2 cellular contexts compared by ENCODE assay signal in genomic region chr6:70847091-70847490, GRCh38.
TF ChIP-seq lines count a peak whose summit lies in the region.

No MANE protein-coding gene starts in this region.

TF ChIP-seq in GM23338, 12 proteins besides CTCF, POLR2A, EP300 and RAD21:
- TF ChIP-seq ZNF462 (CRISPR knock-in tag; IDR thresholded peaks at IDR 0.05), result no peak
- no peak for TF ChIP-seq REST (IDR thresholded peaks at IDR 0.05; ENCODE audit: unreplicated experiment)
- no peak for TF ChIP-seq ETS1 (IDR thresholded peaks at IDR 0.05)
- TF ChIP-seq EZH2phosphoT487 (IDR thresholded peaks at IDR 0.05; ENCODE audit: unreplicated experiment), result no peak
- no peak for TF ChIP-seq ZNF331 (CRISPR knock-in tag; IDR thresholded peaks at IDR 0.05; ENCODE audit: low read depth)
- TF ChIP-seq CREB1 (CRISPR knock-in tag; IDR thresholded peaks at IDR 0.05; ENCODE audit: low read depth), result no peak
- no peak for TF ChIP-seq STAT1 (IDR thresholded peaks at IDR 0.05; ENCODE audit: unreplicated experiment)
- TF ChIP-seq ZNF114 (CRISPR knock-in tag; IDR thresholded peaks at IDR 0.05), result no peak
- TF ChIP-seq JUNB (IDR thresholded peaks at IDR 0.05; ENCODE audit: unreplicated experiment), result no peak
- no peak for TF ChIP-seq EZH2 (IDR thresholded peaks at IDR 0.05; ENCODE audit: low read depth, unreplicated experiment)
- no peak for TF ChIP-seq NANOG (IDR thresholded peaks at IDR 0.05; ENCODE audit: borderline replicate concordance)
- TF ChIP-seq POLR2AphosphoS5 (IDR thresholded peaks at IDR 0.05; ENCODE audit: low read depth), result no peak

TF ChIP-seq in K562, 482 proteins besides CTCF, POLR2A, EP300 and RAD21 (continued from another document):
- TF ChIP-seq RERE (CRISPR knock-in tag; IDR thresholded peaks at IDR 0.05; ENCODE audit: borderline replicate concordance) (no peak), NR0B1 (IDR thresholded peaks at IDR 0.05; ENCODE audit: partially characterized antibody) (no peak), MCM3 (IDR thresholded peaks at IDR 0.05) (no peak), ZBTB33 (CRISPR knock-in tag; IDR thresholded peaks at IDR 0.05) (no peak), GTF2B (IDR thresholded peaks at IDR 0.05; ENCODE audit: extremely low read depth, insufficient read length) (no peak), HEY1 (CRISPR knock-in tag; IDR thresholded peaks at IDR 0.05; ENCODE audit: borderline replicate concordance) (no peak), CREB1 (IDR thresholded peaks at IDR 0.05) (no peak), CREB1 (CRISPR knock-in tag; IDR thresholded peaks at IDR 0.05) (no peak), SMAD2 (IDR thresholded peaks at IDR 0.05; ENCODE audit: low read depth, low read length) (no peak), ZNF212 (CRISPR knock-in tag; IDR thresholded peaks at IDR 0.05) (no peak), E2F4 (CRISPR knock-in tag; IDR thresholded peaks at IDR 0.05; ENCODE audit: low read depth) (no peak), CXXC5 (CRISPR knock-in tag; IDR thresholded peaks at IDR 0.05) (no peak), POLR2G (IDR thresholded peaks at IDR 0.05; ENCODE audit: low read depth, low read length) (no peak), MLX (CRISPR knock-in tag; conservative IDR thresholded peaks at IDR 0.05) (no peak), ZNF395 (CRISPR knock-in tag; IDR thresholded peaks at IDR 0.05) (no peak), HNRNPH1 (optimal IDR thresholded peaks at IDR 0.05; ENCODE audit: low read depth, low read length) (no peak)
